ENCODE assay signal across 17 cellular contexts in the genomic region with DNA sequence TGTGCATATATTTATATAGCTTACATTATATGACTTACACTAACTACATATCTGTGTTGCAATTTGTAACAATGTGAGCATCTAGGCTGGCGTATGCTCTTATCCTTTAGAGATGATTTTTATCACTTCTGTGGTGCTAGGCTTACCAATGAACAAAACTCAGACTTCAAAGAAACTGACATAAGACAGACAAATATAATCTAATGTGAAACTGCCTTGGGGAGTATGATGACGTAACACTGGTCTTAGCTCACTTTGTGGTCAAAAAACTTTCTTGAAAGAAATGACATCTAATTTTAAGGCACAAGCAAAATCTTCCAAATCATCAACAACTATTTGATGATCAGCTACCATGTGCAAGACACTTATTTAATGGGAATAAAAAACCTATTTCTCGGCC. TPM values are rescaled to one million over a fixed set of nuclear protein-coding genes. Genes with fewer than 3 reads are reported as not detected.
"Had no signal": no experiment of that assay in that cellular context is flagged by ENCODE, and none has a peak within 500 bp of the region (broad histone marks: within the 10 kb centered on the region; RNA-seq: fewer than 3 reads in every experiment).

No MANE protein-coding gene starts in this region.

- H3K9me3 ChIP-seq: body of pancreas, mucosa of descending colon, right atrium auricular region had no signal

- H3K4me1 ChIP-seq: body of pancreas, foreskin keratinocyte, right atrium auricular region had no signal

- H3K4me3 ChIP-seq: body of pancreas, mucosa of descending colon, right atrium auricular region, tibial nerve had no signal

- H3K27ac ChIP-seq: body of pancreas, foreskin keratinocyte, right atrium auricular region, tibial nerve had no signal

- DNase-seq: activated CD4-positive, alpha-beta T cell treated with anti-CD3 and anti-CD28 coated beads, Interleukin-2, amount 10 ng/mL, durations not matched to agents 7 days and 5 days; activated CD4-positive, CD25-positive, alpha-beta regulatory T cell; activated CD8-positive, alpha-beta memory T cell treated with anti-CD3 and anti-CD28 coated beads for 24 hours; activated naive CD4-positive, alpha-beta T cell treated with anti-CD3 and anti-CD28 coated beads for 36 hours; body of pancreas; effector memory CD4-positive, alpha-beta T cell; erythroblast; head of caudate nucleus; mammary epithelial cell; mucosa of descending colon; naive thymus-derived CD8-positive, alpha-beta T cell; posterior cingulate gyrus; small intestine; T-helper 2 cell had no signal

- H3K36me3 ChIP-seq: right atrium auricular region had no signal

- H3K27me3 ChIP-seq: body of pancreas, foreskin keratinocyte, right atrium auricular region, tibial nerve had no signal

RNA-seq across cellular contexts. Expression of a gene that starts 50.0 kb away (rescaled TPM):
- total RNA-seq: activated CD4-positive, alpha-beta T cell treated with anti-CD3 and anti-CD28 coated beads, Interleukin-2, amount 10 ng/mL, durations not matched to agents 7 days and 5 days; naive thymus-derived CD8-positive, alpha-beta T cell had no signal
- polyA plus RNA-seq: mammary epithelial cell; naive thymus-derived CD8-positive, alpha-beta T cell had no signal
